ENCODE assay signal across 2 cellular contexts in genomic region chr22:33842006-33842354, GRCh38.
TF ChIP-seq lines count a peak whose summit lies in the region.

No MANE protein-coding gene starts in this region.

TF ChIP-seq in GM23338, 12 proteins besides CTCF, POLR2A, EP300 and RAD21 (continued from another document):
- TF ChIP-seq REST (IDR thresholded peaks at IDR 0.05; ENCODE audit: unreplicated experiment): no peak
- TF ChIP-seq EZH2phosphoT487 (IDR thresholded peaks at IDR 0.05; ENCODE audit: unreplicated experiment): no peak
- no peak for TF ChIP-seq ZNF462 (CRISPR knock-in tag; IDR thresholded peaks at IDR 0.05)
- TF ChIP-seq CREB1 (CRISPR knock-in tag; IDR thresholded peaks at IDR 0.05; ENCODE audit: low read depth): no peak
- TF ChIP-seq STAT1 (IDR thresholded peaks at IDR 0.05; ENCODE audit: unreplicated experiment): no peak
- no peak for TF ChIP-seq ETS1 (IDR thresholded peaks at IDR 0.05)
- TF ChIP-seq ZNF331 (CRISPR knock-in tag; IDR thresholded peaks at IDR 0.05; ENCODE audit: low read depth): no peak
- no peak for TF ChIP-seq EZH2 (IDR thresholded peaks at IDR 0.05; ENCODE audit: low read depth, unreplicated experiment)

TF ChIP-seq in WTC11, 78 proteins besides CTCF, POLR2A, EP300 and RAD21 (continued from another document):
- no peak for TF ChIP-seq ZSCAN18 (CRISPR knock-in tag; IDR thresholded peaks at IDR 0.05)
- no peak for TF ChIP-seq JAZF1 (CRISPR knock-in tag; IDR thresholded peaks at IDR 0.05)
- TF ChIP-seq EMX1 (CRISPR knock-in tag; IDR thresholded peaks at IDR 0.05): no peak
- TF ChIP-seq ZBTB43 (CRISPR knock-in tag; IDR thresholded peaks at IDR 0.05): no peak
- no peak for TF ChIP-seq PRRX2 (CRISPR knock-in tag; IDR thresholded peaks at IDR 0.05)
- no peak for TF ChIP-seq ELF4 (CRISPR knock-in tag; IDR thresholded peaks at IDR 0.05; ENCODE audit: low read depth)
- TF ChIP-seq NFE2L1 (CRISPR knock-in tag; IDR thresholded peaks at IDR 0.05): no peak
- no peak for TF ChIP-seq TCF7 (CRISPR knock-in tag; IDR thresholded peaks at IDR 0.05; ENCODE audit: low read depth)
- TF ChIP-seq FOXP4 (CRISPR knock-in tag; IDR thresholded peaks at IDR 0.05): no peak
- no peak for TF ChIP-seq ZNF219 (CRISPR knock-in tag; IDR thresholded peaks at IDR 0.05; ENCODE audit: borderline replicate concordance)
- TF ChIP-seq TEAD4 (CRISPR knock-in tag; IDR thresholded peaks at IDR 0.05): no peak
- no peak for TF ChIP-seq TEAD1 (CRISPR knock-in tag; IDR thresholded peaks at IDR 0.05)
- TF ChIP-seq NFYB (CRISPR knock-in tag; conservative IDR thresholded peaks at IDR 0.05; ENCODE audit: low read depth): no peak
